28 cellular contexts compared by ENCODE assay signal in the genomic region with DNA sequence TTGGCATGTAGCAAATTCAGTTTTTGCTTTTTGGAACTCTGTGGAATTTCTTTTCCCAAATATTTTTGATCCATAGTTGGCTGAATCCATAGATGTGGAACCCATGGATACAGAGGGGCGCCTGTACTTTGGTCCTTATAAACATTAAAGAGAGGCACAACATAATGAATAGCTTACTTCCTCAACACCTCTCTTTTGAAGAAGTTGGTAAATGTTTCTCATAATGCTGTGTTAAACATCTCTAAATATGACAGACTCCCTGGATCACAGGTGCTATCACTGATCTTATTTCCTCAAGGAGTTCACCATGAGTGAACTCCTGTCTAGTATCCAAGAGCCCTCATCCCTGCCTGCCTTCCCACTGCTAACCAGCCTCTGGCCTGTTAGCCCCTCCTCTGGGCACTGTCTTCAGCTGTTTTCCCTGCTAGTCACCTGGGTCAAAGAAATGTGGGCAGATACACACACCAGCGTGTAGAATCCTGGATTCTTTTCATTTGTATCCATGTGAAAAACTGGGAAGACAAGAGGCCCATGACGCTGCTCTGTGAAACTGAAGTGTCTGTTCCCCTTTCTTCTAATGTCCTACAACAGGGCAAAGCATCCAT.
"Had no signal": no experiment of that assay in that cellular context is flagged by ENCODE, and none has a peak within 500 bp of the region (broad histone marks: within the 10 kb centered on the region; RNA-seq: fewer than 3 reads in every experiment).

No MANE protein-coding gene starts in this region.

- H3K4me3 ChIP-seq: breast epithelium, SK-N-MC had no signal

- ATAC-seq: activated CD4-positive, CD25-positive, alpha-beta regulatory T cell treated with anti-CD3 and anti-CD28 coated beads, Interleukin-2, amount 50 U/mL, for 24 hours; activated T-cell treated with anti-CD3 and anti-CD28 coated beads, Interleukin-2, amount 50 U/mL, for 72 hours; Panc1; Right ventricle myocardium inferior had no signal

- H3K4me3 Mint-ChIP-seq: activated CD4-positive, alpha-beta memory T cell treated with anti-CD3 and anti-CD28 coated beads for 36 hours; activated naive CD4-positive, alpha-beta T cell treated with anti-CD3 and anti-CD28 coated beads, Interleukin-2, amount 10 ng/mL, durations not matched to agents 7 days and 5 days; activated naive CD8-positive, alpha-beta T cell treated with anti-CD3 and anti-CD28 coated beads, Interleukin-2, amount 10 ng/mL, durations not matched to agents 7 days and 5 days; activated T-cell treated with anti-CD3 and anti-CD28 coated beads, Interleukin-2, amount 50 U/mL, for 72 hours had no signal

- H3K27me3 Mint-ChIP-seq: activated CD4-positive, alpha-beta memory T cell treated with anti-CD3 and anti-CD28 coated beads for 36 hours; activated naive CD4-positive, alpha-beta T cell treated with anti-CD3 and anti-CD28 coated beads, Interleukin-2, amount 10 ng/mL, durations not matched to agents 7 days and 5 days; activated naive CD8-positive, alpha-beta T cell treated with anti-CD3 and anti-CD28 coated beads, Interleukin-2, amount 10 ng/mL, durations not matched to agents 7 days and 5 days had no signal

- H3K9me3 ChIP-seq: breast epithelium had no signal

- DNase-seq: activated CD4-positive, alpha-beta memory T cell treated with anti-CD3 and anti-CD28 coated beads for 36 hours; activated CD4-positive, alpha-beta T cell treated with anti-CD3 and anti-CD28 coated beads for 4 hours; activated gamma-delta T cell treated with Interleukin-2 at 50 U/mL for 16 hours; activated naive CD4-positive, alpha-beta T cell treated with anti-CD3 and anti-CD28 coated beads, Interleukin-2, amount 10 ng/mL, durations not matched to agents 7 days and 5 days; activated naive CD8-positive, alpha-beta T cell treated with anti-CD3 and anti-CD28 coated beads, Interleukin-2, amount 10 ng/mL, durations not matched to agents 7 days and 5 days; activated T-cell treated with anti-CD3 and anti-CD28 coated beads, Interleukin-2, amount 50 U/mL, for 72 hours; aorta; caudate nucleus; NCI-H1092; NCI-H1417; NCI-H1930; NCI-H2107; NCI-H2171 treated with DMSO at 0.1 percent for 48 hours; NCI-H226; NCI-H510A; NCI-H69; NK-92 treated with Interleukin-12 subunit alpha and Interleukin-12 subunit beta, amount 100 ng/mL, for 24 hours; OCI-M1; RPMI8226; T-helper 1 cell; WERI-Rb-1 had no signal

- H3K27ac ChIP-seq: breast epithelium, KMS-11, SK-N-MC, WERI-Rb-1 had no signal

- H3K27me3 ChIP-seq: breast epithelium had no signal

- H3K4me1 Mint-ChIP-seq: activated naive CD4-positive, alpha-beta T cell treated with anti-CD3 and anti-CD28 coated beads, Interleukin-2, amount 10 ng/mL, durations not matched to agents 7 days and 5 days; activated naive CD8-positive, alpha-beta T cell treated with anti-CD3 and anti-CD28 coated beads, Interleukin-2, amount 10 ng/mL, durations not matched to agents 7 days and 5 days had no signal

- H3K36me3 ChIP-seq: breast epithelium had no signal

- H3K4me1 ChIP-seq: breast epithelium had no signal

- H3K27ac Mint-ChIP-seq: activated CD4-positive, alpha-beta memory T cell treated with anti-CD3 and anti-CD28 coated beads for 36 hours; activated naive CD4-positive, alpha-beta T cell treated with anti-CD3 and anti-CD28 coated beads, Interleukin-2, amount 10 ng/mL, durations not matched to agents 7 days and 5 days; activated naive CD8-positive, alpha-beta T cell treated with anti-CD3 and anti-CD28 coated beads, Interleukin-2, amount 10 ng/mL, durations not matched to agents 7 days and 5 days; activated T-cell treated with anti-CD3 and anti-CD28 coated beads, Interleukin-2, amount 50 U/mL, for 72 hours; activated T-helper 2 cell treated with anti-CD3 and anti-CD28 coated beads, Interferon-gamma antibody, Interleukin-2, Interleukin-4, amounts not matched to agents 10 μg/mL and 5 μg/mL and 100 μg/mL, durations not matched to agents 14 hours and 24 hours and 36 hours had no signal

- H3K9me3 Mint-ChIP-seq: activated CD4-positive, alpha-beta memory T cell treated with anti-CD3 and anti-CD28 coated beads for 36 hours; activated naive CD4-positive, alpha-beta T cell treated with anti-CD3 and anti-CD28 coated beads, Interleukin-2, amount 10 ng/mL, durations not matched to agents 7 days and 5 days; activated naive CD8-positive, alpha-beta T cell treated with anti-CD3 and anti-CD28 coated beads, Interleukin-2, amount 10 ng/mL, durations not matched to agents 7 days and 5 days; activated T-cell treated with anti-CD3 and anti-CD28 coated beads, Interleukin-2, amount 50 U/mL, for 72 hours; activated T-helper 2 cell treated with anti-CD3 and anti-CD28 coated beads, Interferon-gamma antibody, Interleukin-2, Interleukin-4, amounts not matched to agents 10 μg/mL and 5 μg/mL and 100 μg/mL, durations not matched to agents 14 hours and 24 hours and 36 hours had no signal
